9 cellular contexts compared by ENCODE assay signal in the genomic region with DNA sequence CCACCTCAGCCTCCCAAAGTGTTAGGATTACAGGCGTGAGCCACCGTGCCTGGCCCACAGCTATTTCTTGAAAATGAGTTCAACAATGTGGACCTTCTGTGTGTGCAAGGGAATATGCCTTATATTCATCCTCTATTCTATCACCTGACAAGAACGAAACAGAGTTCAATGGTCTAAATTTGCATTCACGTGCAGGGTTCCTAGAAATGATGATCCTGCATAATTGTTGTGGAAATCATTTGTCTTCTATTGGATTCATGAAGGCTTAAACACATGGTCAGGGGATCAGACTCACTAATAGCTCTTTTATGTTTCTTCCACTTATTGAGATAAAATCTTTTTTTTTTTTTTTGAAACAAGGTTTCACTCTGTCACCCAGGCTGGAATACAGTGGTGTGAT.
"Had no signal": no experiment of that assay in that cellular context is flagged by ENCODE, and none has a peak within 500 bp of the region (broad histone marks: within the 10 kb centered on the region; RNA-seq: fewer than 3 reads in every experiment).

No MANE protein-coding gene starts in this region.

- FAIRE-seq: H1, H54, HTR-8/SVneo had no signal

- H3K4me3 ChIP-seq: GM23338 had no signal

- H3K4me2 ChIP-seq: GM23338, KMS-11 had no signal

- H3K27ac ChIP-seq: KMS-11 had no signal

- DNase-seq: H9, HCEC 1CT, Karpas-422, KBM-7 had no signal

- H2AFZ ChIP-seq: GM23338 had no signal

- H3K9ac ChIP-seq: KMS-11 had no signal

- ATAC-seq: GM23338 had no signal
